Comparison of ENCODE assay signal across 8 cellular contexts in the genomic region with DNA sequence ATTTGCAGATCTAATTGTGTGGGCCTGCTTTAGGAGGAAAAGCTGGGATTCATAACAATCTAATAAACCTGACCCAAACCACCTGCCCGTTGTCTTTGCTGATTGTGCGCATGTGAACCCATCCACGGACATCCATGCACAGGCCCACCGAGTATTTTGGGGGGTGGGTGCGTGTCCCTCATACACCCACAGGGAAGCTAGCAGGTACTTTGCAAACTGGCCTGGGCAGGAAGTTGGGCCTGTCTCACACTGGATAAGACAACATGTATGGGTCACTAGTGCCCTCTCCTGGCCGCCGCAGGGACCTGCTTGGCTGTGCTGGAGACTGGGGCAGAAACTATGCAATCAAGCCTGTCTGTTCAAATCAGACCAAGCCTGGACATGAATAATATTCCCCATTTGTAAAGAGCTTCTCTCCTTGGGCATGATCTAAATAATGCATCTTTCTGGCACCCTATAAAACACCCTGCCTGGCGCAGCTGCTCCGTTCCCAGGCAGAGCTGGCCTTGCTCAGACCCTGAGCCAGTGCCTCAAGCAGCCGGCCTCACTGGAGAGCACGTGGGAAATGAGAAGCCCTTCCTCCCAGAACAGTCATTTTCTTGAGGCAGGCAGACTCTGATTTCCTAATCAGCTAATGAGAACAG.
DNase-seq lines count a peak whose midpoint lies in the region; ATAC-seq and TF ChIP-seq lines count a peak whose summit lies in the region.

No MANE protein-coding gene starts in this region.

- peak; percentile 95 for TF ChIP-seq CTCF in AG09309 (IDR thresholded peaks at IDR 0.05; ENCODE audit: control insufficient read depth, insufficient read depth, low read depth, low read length, missing control alignments)

- ATAC-seq in GM18861 (IDR thresholded peaks at IDR 0.05; ENCODE audit: unreplicated experiment), result peak; percentile 93
- peak; percentile 91 for ATAC-seq in HG03064 (IDR thresholded peaks at IDR 0.05; ENCODE audit: low read depth, unreplicated experiment)
- ATAC-seq in activated CD4-positive, CD25-positive, alpha-beta regulatory T cell treated with anti-CD3 and anti-CD28 coated beads, Interleukin-2, amount 50 U/mL, for 24 hours, result peak; percentile 89 to 90
- ATAC-seq in central memory CD8-positive, alpha-beta T cell (replicated peaks; ENCODE audit: extremely low read depth, poor library complexity, severe bottlenecking), result peak; percentile 89

- no peak overlapping the region for H3K4me3 Mint-ChIP-seq in central memory CD8-positive, alpha-beta T cell

- H3K27ac Mint-ChIP-seq in central memory CD8-positive, alpha-beta T cell (ENCODE audit: low read depth), result no peak overlapping the region

- no peak for DNase-seq in AG09309 (ENCODE audit: low read depth)
- DNase-seq in NCI-H2171 (lab: John Stamatoyannopoulos, UW), result peak; percentile 13
- peak; percentile 67 to 74 for DNase-seq in central memory CD8-positive, alpha-beta T cell (ENCODE audit: low spot score in 2 of 2)
- peak; percentile 91 for DNase-seq in left kidney (ENCODE audit: low read depth, low spot score)
- peak; percentile 85 for DNase-seq in stimulated activated CD4-positive, alpha-beta T cell treated with anti-CD3 and anti-CD28 coated beads, Interleukin-1b, Interleukin-23, amount 100 ng/mL, for 48 hours

- H3K36me3 Mint-ChIP-seq in central memory CD8-positive, alpha-beta T cell (ENCODE audit: insufficient read depth), result no peaks in the 10 kb centered on the region

- H3K27me3 Mint-ChIP-seq in central memory CD8-positive, alpha-beta T cell, result peaks cover 12% of the 10 kb centered on the region

- no peak overlapping the region for H3K4me3 ChIP-seq in AG09309 (ENCODE audit: control insufficient read depth, low read depth, low read length)

- H3K9me3 Mint-ChIP-seq in central memory CD8-positive, alpha-beta T cell, result no peaks in the 10 kb centered on the region

- H3K4me1 Mint-ChIP-seq in central memory CD8-positive, alpha-beta T cell, result no peaks in the 10 kb centered on the region
